25 cellular contexts compared by ENCODE assay signal in genomic region chr1:101013776-101014175, GRCh38.
"Had no signal": no experiment of that assay in that cellular context is flagged by ENCODE, and none has a peak within 500 bp of the region (broad histone marks: within the 10 kb centered on the region; RNA-seq: fewer than 3 reads in every experiment).

No MANE protein-coding gene starts in this region.

- ATAC-seq: left cardiac atrium; lower lobe of right lung; naive thymus-derived CD4-positive, alpha-beta T cell; psoas muscle; sciatic nerve; stimulated activated naive B cell treated with anti-CD40 and anti-IgM and Interleukin-4, amounts not matched to agents 10 μg/mL and 1 μg/mL and 100 μg/mL, for 72 hours; stimulated activated naive CD8-positive, alpha-beta T cell treated with anti-CD3 and anti-CD28 coated beads, Interleukin-15, amount 100 ng/mL, for 72 hours had no signal

- H3K27ac ChIP-seq: dorsolateral prefrontal cortex, esophagus squamous epithelium, left ventricle myocardium inferior, lower lobe of right lung, parathyroid adenoma, psoas muscle, spleen, testis, transverse colon had no signal

- H3K4me1 ChIP-seq: left ventricle myocardium inferior, lower lobe of right lung, parathyroid adenoma, psoas muscle, spleen, testis, transverse colon had no signal

- H3K27me3 ChIP-seq: dorsolateral prefrontal cortex, esophagus squamous epithelium, spleen, testis, transverse colon had no signal

- H3K9ac ChIP-seq: parathyroid adenoma had no signal

- H3K9me3 Mint-ChIP-seq: immature natural killer cell, nephron progenitor cell had no signal

- H3K27me3 Mint-ChIP-seq: naive thymus-derived CD4-positive, alpha-beta T cell; stimulated activated naive B cell treated with anti-CD40 and anti-IgM and Interleukin-4, amounts not matched to agents 10 μg/mL and 1 μg/mL and 100 μg/mL, for 72 hours; stimulated activated naive CD8-positive, alpha-beta T cell treated with anti-CD3 and anti-CD28 coated beads, Interleukin-15, amount 100 ng/mL, for 72 hours had no signal

- H3K4me3 Mint-ChIP-seq: immature natural killer cell; nephron progenitor cell; stimulated activated naive B cell treated with anti-CD40 and anti-IgM and Interleukin-4, amounts not matched to agents 10 μg/mL and 1 μg/mL and 100 μg/mL, for 72 hours; stimulated activated naive CD8-positive, alpha-beta T cell treated with anti-CD3 and anti-CD28 coated beads, Interleukin-15, amount 100 ng/mL, for 72 hours had no signal

- H3K4me3 ChIP-seq: dorsolateral prefrontal cortex, esophagus squamous epithelium, left ventricle myocardium inferior, lower lobe of right lung, psoas muscle, spleen, testis, transverse colon had no signal

- H3K27ac Mint-ChIP-seq: immature natural killer cell; nephron progenitor cell; stimulated activated naive B cell treated with anti-CD40 and anti-IgM and Interleukin-4, amounts not matched to agents 10 μg/mL and 1 μg/mL and 100 μg/mL, for 72 hours; stimulated activated naive CD8-positive, alpha-beta T cell treated with anti-CD3 and anti-CD28 coated beads, Interleukin-15, amount 100 ng/mL, for 72 hours had no signal

- H3K4me1 Mint-ChIP-seq: immature natural killer cell, nephron progenitor cell had no signal

- DNase-seq: cortex of kidney; dorsolateral prefrontal cortex; effector CD8-positive, alpha-beta T cell; esophagus squamous epithelium; foreskin fibroblast; immature natural killer cell; kidney; left cardiac atrium; left ventricle myocardium inferior; lower lobe of right lung; mesendoderm; naive thymus-derived CD4-positive, alpha-beta T cell; nephron progenitor cell; psoas muscle; retina; spleen; stimulated activated CD4-positive, alpha-beta T cell treated with anti-CD3 and anti-CD28 coated beads, Interleukin-15, amount 100 ng/mL, for 24 hours; stimulated activated CD4-positive, alpha-beta T cell treated with anti-CD3 and anti-CD28 coated beads, Interleukin-1b, Interleukin-23, amount 100 ng/mL, for 48 hours; stimulated activated CD4-positive, alpha-beta T cell treated with anti-CD3 and anti-CD28 coated beads, Interleukin-4, amount 100 ng/mL, for 24 hours; stimulated activated naive B cell treated with anti-CD40 and anti-IgM and Interleukin-4, amounts not matched to agents 10 μg/mL and 1 μg/mL and 100 μg/mL, for 72 hours; stimulated activated naive CD8-positive, alpha-beta T cell treated with anti-CD3 and anti-CD28 coated beads, Interleukin-15, amount 100 ng/mL, for 72 hours; testis; transverse colon had no signal

- H3K9me3 ChIP-seq: esophagus squamous epithelium, left ventricle myocardium inferior, lower lobe of right lung, psoas muscle, spleen, testis, transverse colon had no signal
